13 cellular contexts compared by ENCODE assay signal in genomic region chr5:136984772-136985455, GRCh38.
"Had no signal": no experiment of that assay in that cellular context is flagged by ENCODE, and none has a peak within 500 bp of the region (broad histone marks: within the 10 kb centered on the region; RNA-seq: fewer than 3 reads in every experiment).

No MANE protein-coding gene starts in this region.

- H3K27ac ChIP-seq: sigmoid colon, upper lobe of right lung had no signal

- H3K27me3 ChIP-seq: sigmoid colon, upper lobe of right lung had no signal

- ATAC-seq: left lobe of liver, SK-N-SH treated with all-trans-retinoic acid at 6 μM for 48 hours, upper lobe of right lung had no signal

- H3K9me3 ChIP-seq: sigmoid colon, upper lobe of right lung had no signal

- H3K4me3 Mint-ChIP-seq: activated B cell treated with CpG ODN at 0.5 μM for 24 hours; activated CD4-positive, alpha-beta T cell treated with anti-CD3 and anti-CD28 coated beads, Interleukin-2, amount 10 ng/mL, durations not matched to agents 24 days and 14 days; activated T-helper 1 cell treated with anti-CD3 and anti-CD28 coated beads, Interleukin-12 subunit alpha, Interleukin-12 subunit beta, Interleukin-2, Interleukin-4 antibody, amounts not matched to agents 30 ng/mL and 10 ng/mL and 1 ng/mL, durations not matched to agents 14 hours and 24 hours and 36 hours; nephron; T-helper 1 cell treated with Interleukin-12 subunit alpha and Interleukin-12 subunit beta and Interleukin-4 antibody, amounts not matched to agents 30 μg/mL and 1 μg/mL, for 36 hours had no signal

- H3K4me1 ChIP-seq: sigmoid colon, upper lobe of right lung had no signal

- H3K4me3 ChIP-seq: sigmoid colon, upper lobe of right lung had no signal

- H3K27me3 Mint-ChIP-seq: activated B cell treated with CpG ODN at 0.5 μM for 24 hours; activated CD4-positive, alpha-beta T cell treated with anti-CD3 and anti-CD28 coated beads, Interleukin-2, amount 10 ng/mL, durations not matched to agents 24 days and 14 days had no signal

- DNase-seq: activated B cell treated with CpG ODN at 0.5 μM for 24 hours; activated CD4-positive, alpha-beta T cell treated with anti-CD3 and anti-CD28 coated beads, Interleukin-2, amount 10 ng/mL, durations not matched to agents 24 days and 14 days; activated naive CD4-positive, alpha-beta T cell treated with Interleukin-2 at 50 U/mL for 16 hours; erythroblast; sigmoid colon; stimulated activated CD4-positive, alpha-beta T cell treated with anti-CD3 and anti-CD28 coated beads, Interleukin-12 subunit alpha, Interleukin-12 subunit beta, amount 100 ng/mL, for 4 hours; stimulated activated naive CD4-positive, alpha-beta T cell treated with Interleukin-2 at 50 U/mL for 16 hours; upper lobe of right lung had no signal

- H3K4me1 Mint-ChIP-seq: activated B cell treated with CpG ODN at 0.5 μM for 24 hours; activated CD4-positive, alpha-beta T cell treated with anti-CD3 and anti-CD28 coated beads, Interleukin-2, amount 10 ng/mL, durations not matched to agents 24 days and 14 days; nephron had no signal

- H3K9me3 Mint-ChIP-seq: activated CD4-positive, alpha-beta T cell treated with anti-CD3 and anti-CD28 coated beads, Interleukin-2, amount 10 ng/mL, durations not matched to agents 24 days and 14 days; activated T-helper 1 cell treated with anti-CD3 and anti-CD28 coated beads, Interleukin-12 subunit alpha, Interleukin-12 subunit beta, Interleukin-2, Interleukin-4 antibody, amounts not matched to agents 30 ng/mL and 10 ng/mL and 1 ng/mL, durations not matched to agents 14 hours and 24 hours and 36 hours; nephron had no signal

- H3K36me3 ChIP-seq: upper lobe of right lung had no signal

- H3K27ac Mint-ChIP-seq: activated B cell treated with CpG ODN at 0.5 μM for 24 hours; activated CD4-positive, alpha-beta T cell treated with anti-CD3 and anti-CD28 coated beads, Interleukin-2, amount 10 ng/mL, durations not matched to agents 24 days and 14 days; activated T-helper 1 cell treated with anti-CD3 and anti-CD28 coated beads, Interleukin-12 subunit alpha, Interleukin-12 subunit beta, Interleukin-2, Interleukin-4 antibody, amounts not matched to agents 30 ng/mL and 10 ng/mL and 1 ng/mL, durations not matched to agents 14 hours and 24 hours and 36 hours; nephron; T-helper 1 cell treated with Interleukin-12 subunit alpha and Interleukin-12 subunit beta and Interleukin-4 antibody, amounts not matched to agents 30 μg/mL and 1 μg/mL, for 36 hours had no signal
